Comparison of ENCODE assay signal across 1 cellular context in genomic region chr19:44207126-44207803, GRCh38.
TF ChIP-seq lines count a peak whose summit lies in the region.

No MANE protein-coding gene starts in this region.

TF ChIP-seq in liver, 16 proteins besides CTCF, POLR2A, EP300 and RAD21 (continued from another document):
- TF ChIP-seq RXRA (IDR thresholded peaks at IDR 0.05) (peak; percentile 40 to 50), TAF1 (conservative IDR thresholded peaks at IDR 0.05) (peak; percentile 54)
